In genomic region chr6:127069659-127070279, GRCh38 we compare ENCODE assay signal across 10 cellular contexts. TPM values are rescaled to one million over a fixed set of nuclear protein-coding genes. Genes with fewer than 3 reads are reported as not detected.
DNase-seq lines count a peak whose midpoint lies in the region; ATAC-seq, FAIRE-seq and TF ChIP-seq lines count a peak whose summit lies in the region.
"Had no signal": no experiment of that assay in that cellular context is flagged by ENCODE, and none has a peak within 500 bp of the region (broad histone marks: within the 10 kb centered on the region; RNA-seq: fewer than 3 reads in every experiment).

No MANE protein-coding gene starts in this region.

- H3K36me3 Mint-ChIP-seq in activated naive CD8-positive, alpha-beta T cell treated with anti-CD3 and anti-CD28 coated beads, Interleukin-2, amount 50 U/mL, for 24 hours (ENCODE audit: low read depth): no peaks in the 10 kb centered on the region

- no peaks in the 10 kb centered on the region for H3K9me3 ChIP-seq in keratinocyte (ENCODE audit: control insufficient read depth, low read depth, low read length)
- H3K9me3 ChIP-seq: upper lobe of left lung had no signal

- dilution Hi-C loops in keratinocyte (cut with MboI; ENCODE audit: extremely low pct_ligation_motif_present, low sequenced_read_pairs): no loop called here

- H3K4me1 ChIP-seq in keratinocyte (ENCODE audit: control insufficient read depth, extremely low read depth, insufficient read depth, low read length): no peaks in the 10 kb centered on the region
- H3K4me1 ChIP-seq: upper lobe of left lung had no signal

- no peak overlapping the region for H2AFZ ChIP-seq in keratinocyte (ENCODE audit: control insufficient read depth, low read length)

- H4K20me1 ChIP-seq in keratinocyte (ENCODE audit: control insufficient read depth, extremely low read depth, insufficient read depth, low read length): no peaks in the 10 kb centered on the region

- no peak overlapping the region for H3K9ac ChIP-seq in keratinocyte (ENCODE audit: control insufficient read depth, extremely low read depth, insufficient read depth, low read length)

- H3K9me3 Mint-ChIP-seq in activated naive CD8-positive, alpha-beta T cell treated with anti-CD3 and anti-CD28 coated beads, Interleukin-2, amount 50 U/mL, for 24 hours: no peaks in the 10 kb centered on the region

- H3K27me3 ChIP-seq in keratinocyte (ENCODE audit: control insufficient read depth, extremely low read depth, insufficient read depth, low read length): no peaks in the 10 kb centered on the region
- H3K27me3 ChIP-seq: upper lobe of left lung had no signal

- H3K79me2 ChIP-seq in keratinocyte (ENCODE audit: control insufficient read depth, insufficient read depth, low read length): no peaks in the 10 kb centered on the region

- H3K4me3 Mint-ChIP-seq in activated naive CD8-positive, alpha-beta T cell treated with anti-CD3 and anti-CD28 coated beads, Interleukin-2, amount 50 U/mL, for 24 hours: no peak overlapping the region

- H3K36me3 ChIP-seq in keratinocyte (ENCODE audit: control insufficient read depth in 2 of 2, extremely low read depth in 1 of 2, insufficient read depth in 2 of 2, low read length in 2 of 2): no peaks in the 10 kb centered on the region
- H3K36me3 ChIP-seq: upper lobe of left lung had no signal

- ATAC-seq in GM18511 (IDR thresholded peaks at IDR 0.05; ENCODE audit: unreplicated experiment): peak; percentile 56
- peak; percentile 53 for ATAC-seq in HG03159 (IDR thresholded peaks at IDR 0.05; ENCODE audit: unreplicated experiment)
- ATAC-seq in activated naive CD8-positive, alpha-beta T cell treated with anti-CD3 and anti-CD28 coated beads, Interleukin-2, amount 50 U/mL, for 24 hours: no peak

- peak; percentile 75 for FAIRE-seq in keratinocyte (lab: Jason Lieb, UNC)
- FAIRE-seq: endometrium had no signal

- H3K4me1 Mint-ChIP-seq in activated naive CD8-positive, alpha-beta T cell treated with anti-CD3 and anti-CD28 coated beads, Interleukin-2, amount 50 U/mL, for 24 hours: no peaks in the 10 kb centered on the region

- no peak overlapping the region for H3K27ac ChIP-seq in keratinocyte (ENCODE audit: control insufficient read depth, insufficient read depth, low read length)
- H3K27ac ChIP-seq: upper lobe of left lung had no signal

- no peaks in the 10 kb centered on the region for H3K9me1 ChIP-seq in keratinocyte (ENCODE audit: control insufficient read depth, extremely low read depth, insufficient read depth, low read length)

- H3K4me2 ChIP-seq in keratinocyte (ENCODE audit: control insufficient read depth, extremely low read depth, insufficient read depth, low read depth, low read length): no peak overlapping the region

- peak; percentile 17 for DNase-seq in AG08396 (ENCODE audit: low spot score)
- DNase-seq in SK-N-DZ (ENCODE audit: low spot score): peak; percentile 36
- no peak for DNase-seq in keratinocyte (ENCODE audit: low read depth, low spot score)
- no peak for DNase-seq in activated naive CD8-positive, alpha-beta T cell treated with anti-CD3 and anti-CD28 coated beads, Interleukin-2, amount 50 U/mL, for 24 hours
- no peak for DNase-seq in activated CD4-positive, alpha-beta T cell treated with anti-CD3 and anti-CD28 coated beads for 48 hours
- DNase-seq in activated CD8-positive, alpha-beta memory T cell treated with anti-CD3 and anti-CD28 coated beads, Interleukin-2, amount 50 U/mL, for 48 hours: no peak
- DNase-seq: upper lobe of left lung had no signal

- peak in 2 of 3 experiments; percentile 46 to 51 for TF ChIP-seq CTCF in keratinocyte (optimal IDR thresholded peaks at IDR 0.05 in 1 of 3, IDR thresholded peaks at IDR 0.05 in 1 of 3, conservative IDR thresholded peaks at IDR 0.05 in 1 of 3; ENCODE audit: extremely low read depth in 1 of 3, insufficient read depth in 2 of 3, low read length in 3 of 3)

- H3K27ac Mint-ChIP-seq in activated naive CD8-positive, alpha-beta T cell treated with anti-CD3 and anti-CD28 coated beads, Interleukin-2, amount 50 U/mL, for 24 hours: no peak overlapping the region

- H3K4me3 ChIP-seq in keratinocyte (ENCODE audit: control insufficient read depth in 2 of 3, extremely low read depth in 1 of 3, insufficient read depth in 2 of 3, low read depth in 1 of 3, low read length in 3 of 3): no peak overlapping the region
- H3K4me3 ChIP-seq: upper lobe of left lung had no signal

- no peaks in the 10 kb centered on the region for H3K27me3 Mint-ChIP-seq in activated naive CD8-positive, alpha-beta T cell treated with anti-CD3 and anti-CD28 coated beads, Interleukin-2, amount 50 U/mL, for 24 hours

RNA-seq across cellular contexts. Expression of gene RSPO3, which starts 48.7 kb away (rescaled TPM):
- polyA plus RNA-seq in SK-N-DZ (2014; cell fraction: cytosol; rRNA removed): not detected in 2 replicates
- polyA plus RNA-seq in SK-N-DZ (2014; cell fraction: nucleus; rRNA removed): 0.65 TPM in 1 of 2 replicates, not detected in the other
- not detected in 3 replicates for polyA plus RNA-seq in keratinocyte
- not detected for polyA plus RNA-seq in keratinocyte (2011; ENCODE audit: low read depth)
- not detected in 2 replicates for polyA plus RNA-seq in keratinocyte (2011; cell fraction: cytosol; rRNA removed)
- not detected in 2 replicates for polyA plus RNA-seq in keratinocyte (2011; cell fraction: nucleus; rRNA removed)
- polyA plus RNA-seq in keratinocyte (2012; ENCODE audit: low replicate concordance): not detected in 2 replicates
- not detected in 3 replicates for polyA minus RNA-seq in keratinocyte
- not detected for polyA minus RNA-seq in keratinocyte (2011; cell fraction: cytosol; rRNA and poly(A)+ RNA removed)
- polyA minus RNA-seq in keratinocyte (2011; cell fraction: nucleus; rRNA and poly(A)+ RNA removed): not detected in 2 replicates

Comparison
In these comparisons a context has a peak if more than half of its experiments do, and no peak if none do; other contexts are left out.
1. DNase-seq: peak in AG08396 (single experiment) and SK-N-DZ (single experiment); none in keratinocyte (single experiment), activated naive CD8-positive, alpha-beta T cell treated with anti-CD3 and anti-CD28 coated beads, Interleukin-2, amount 50 U/mL, for 24 hours (single experiment), activated CD4-positive, alpha-beta T cell treated with anti-CD3 and anti-CD28 coated beads for 48 hours (single experiment) and activated CD8-positive, alpha-beta memory T cell treated with anti-CD3 and anti-CD28 coated beads, Interleukin-2, amount 50 U/mL, for 48 hours (single experiment).